Comparison of ENCODE assay signal across 29 cellular contexts in the genomic region with DNA sequence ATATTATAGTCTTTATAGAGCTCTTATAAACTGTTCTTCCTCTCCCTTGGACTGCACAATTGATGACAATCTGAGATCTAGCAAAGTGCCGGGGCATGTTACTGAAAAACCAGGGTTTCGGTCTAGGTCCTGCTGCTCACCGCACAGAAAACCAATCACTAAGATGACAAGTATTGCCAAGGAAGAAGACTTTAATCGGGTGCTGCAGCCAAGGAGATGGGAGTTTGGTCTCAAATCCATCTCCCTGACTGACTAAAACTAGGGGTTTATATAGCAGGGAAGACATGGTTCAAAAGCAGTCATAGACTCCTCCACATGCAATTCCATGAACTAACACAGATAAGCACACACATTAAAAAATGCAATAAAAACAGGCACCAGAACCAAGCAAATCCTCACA.
"Had no signal": no experiment of that assay in that cellular context is flagged by ENCODE, and none has a peak within 500 bp of the region (broad histone marks: within the 10 kb centered on the region; RNA-seq: fewer than 3 reads in every experiment).

No MANE protein-coding gene starts in this region.

- H3K4me3 Mint-ChIP-seq: dendritic cell treated with granulocyte-macrophage colony-stimulating factor and Interleukin-4, amounts not matched to agents 40 ng/mL and 50 ng/mL, for 4 days; effector memory CD8-positive, alpha-beta T cell; endodermal cell had no signal

- H3K27me3 ChIP-seq: colonic mucosa, dorsolateral prefrontal cortex, esophagus muscularis mucosa, esophagus squamous epithelium, foreskin keratinocyte, gastrocnemius medialis, gastroesophageal sphincter, heart left ventricle, heart right ventricle had no signal

- H3K36me3 ChIP-seq: colonic mucosa, esophagus muscularis mucosa, esophagus squamous epithelium, gastrocnemius medialis, gastroesophageal sphincter, heart left ventricle, heart right ventricle had no signal

- H3K4me1 Mint-ChIP-seq: endodermal cell had no signal

- H3K27me3 Mint-ChIP-seq: dendritic cell treated with granulocyte-macrophage colony-stimulating factor and Interleukin-4, amounts not matched to agents 40 ng/mL and 50 ng/mL, for 4 days; effector memory CD8-positive, alpha-beta T cell had no signal

- FAIRE-seq: colon, endometrium, endothelial cell of umbilical vein, frontal cortex had no signal

- ATAC-seq: effector memory CD8-positive, alpha-beta T cell; esophagus mucosa; foreskin keratinocyte; gastrocnemius medialis; gastroesophageal sphincter; heart left ventricle; heart right ventricle had no signal

- H3K4me1 ChIP-seq: colonic mucosa, esophagus muscularis mucosa, esophagus squamous epithelium, foreskin keratinocyte, gastrocnemius medialis, gastroesophageal sphincter had no signal

- H3K27ac ChIP-seq: colonic mucosa, coronary artery, dorsolateral prefrontal cortex, epithelial cell of prostate, esophagus muscularis mucosa, esophagus squamous epithelium, foreskin keratinocyte, gastrocnemius medialis, gastroesophageal sphincter, heart left ventricle, heart right ventricle had no signal

- DNase-seq: colonic mucosa; cortex of kidney; dermis blood vessel endothelial cell; dorsolateral prefrontal cortex; effector CD4-positive, alpha-beta T cell; effector CD8-positive, alpha-beta T cell; effector memory CD4-positive, alpha-beta T cell; effector memory CD8-positive, alpha-beta T cell; endodermal cell; erythroblast; esophagus squamous epithelium; foreskin fibroblast; foreskin keratinocyte; foreskin melanocyte; gastrocnemius medialis; glutamatergic neuron; head of caudate nucleus; heart left ventricle; heart right ventricle had no signal

- H3K4me3 ChIP-seq: colonic mucosa, coronary artery, dorsolateral prefrontal cortex, esophagus muscularis mucosa, esophagus squamous epithelium, gastrocnemius medialis, gastroesophageal sphincter, heart left ventricle, heart right ventricle had no signal

- H3K9me3 ChIP-seq: colonic mucosa, esophagus muscularis mucosa, esophagus squamous epithelium, gastrocnemius medialis, gastroesophageal sphincter had no signal

- H3K27ac Mint-ChIP-seq: dendritic cell treated with granulocyte-macrophage colony-stimulating factor and Interleukin-4, amounts not matched to agents 40 ng/mL and 50 ng/mL, for 4 days; effector memory CD8-positive, alpha-beta T cell; endodermal cell had no signal
